Comparison of ENCODE assay signal across 14 cellular contexts in genomic region chr2:83055338-83056010, GRCh38.
A peak's percentile ranks its signal among the peaks of the same experiment; 100 is the strongest.
DNase-seq lines count a peak whose midpoint lies in the region; ATAC-seq, FAIRE-seq and TF ChIP-seq lines count a peak whose summit lies in the region.
"Had no signal": no experiment of that assay in that cellular context is flagged by ENCODE, and none has a peak within 500 bp of the region (broad histone marks: within the 10 kb centered on the region; RNA-seq: fewer than 3 reads in every experiment).

No MANE protein-coding gene starts in this region.

- H3K4me3 ChIP-seq in bronchial epithelial cell (ENCODE audit: low read depth, low read length) = no peak overlapping the region
- H3K4me3 ChIP-seq: vagina had no signal

- H3K27me3 ChIP-seq in bronchial epithelial cell (ENCODE audit: control insufficient read depth, insufficient read depth, low read length) = no peaks in the 10 kb centered on the region
- H3K27me3 ChIP-seq: vagina had no signal

- no peak overlapping the region for H3K4me3 Mint-ChIP-seq in natural killer cell
- H3K4me3 Mint-ChIP-seq: activated CD4-positive, alpha-beta memory T cell treated with anti-CD3 and anti-CD28 coated beads, Interleukin-2, amount 10 ng/mL, durations not matched to agents 7 days and 5 days; naive thymus-derived CD4-positive, alpha-beta T cell had no signal

- intact Hi-C loops in natural killer cell (cut with micrococcal nuclease) = no loop called here

- H3K36me3 ChIP-seq in bronchial epithelial cell (ENCODE audit: control insufficient read depth, insufficient read depth, low read length) = no peaks in the 10 kb centered on the region
- H3K36me3 ChIP-seq: vagina had no signal

- H3K4me1 Mint-ChIP-seq in natural killer cell = no peaks in the 10 kb centered on the region
- H3K4me1 Mint-ChIP-seq: activated CD4-positive, alpha-beta memory T cell treated with anti-CD3 and anti-CD28 coated beads, Interleukin-2, amount 10 ng/mL, durations not matched to agents 7 days and 5 days; naive thymus-derived CD4-positive, alpha-beta T cell had no signal

- H3K27ac Mint-ChIP-seq in natural killer cell = no peak overlapping the region
- H3K27ac Mint-ChIP-seq: activated CD4-positive, alpha-beta memory T cell treated with anti-CD3 and anti-CD28 coated beads, Interleukin-2, amount 10 ng/mL, durations not matched to agents 7 days and 5 days; naive thymus-derived CD4-positive, alpha-beta T cell had no signal

- no peaks in the 10 kb centered on the region for H3K27me3 Mint-ChIP-seq in natural killer cell (ENCODE audit: low read depth in 2 of 2)
- H3K27me3 Mint-ChIP-seq: activated CD4-positive, alpha-beta memory T cell treated with anti-CD3 and anti-CD28 coated beads, Interleukin-2, amount 10 ng/mL, durations not matched to agents 7 days and 5 days; naive thymus-derived CD4-positive, alpha-beta T cell had no signal

- peaks cover 6% of the 10 kb centered on the region for H3K36me3 Mint-ChIP-seq in natural killer cell
- H3K36me3 Mint-ChIP-seq: naive thymus-derived CD4-positive, alpha-beta T cell had no signal

- DNase-seq in AG08395 (ENCODE audit: low spot score) (peak; percentile 19), HS-5 (ENCODE audit: low read depth) (peak; percentile 88), bronchial epithelial cell (ENCODE audit: low read depth) (peak; percentile 84), kidney glomerular epithelial cell (lab: John Stamatoyannopoulos, UW) (peak; percentile 93), NCI-H2196 (lab: John Stamatoyannopoulos, UW; ENCODE audit: unreplicated experiment) (no peak), natural killer cell (no peak)
- no peak for DNase-seq in stimulated activated CD4-positive, alpha-beta T cell treated with anti-CD3 and anti-CD28 coated beads, Interleukin-2, amount 100 ng/mL, for 48 hours
- no peak for DNase-seq in stimulated activated CD4-positive, alpha-beta T cell treated with anti-CD3 and anti-CD28 coated beads, Interleukin-12 subunit alpha, Interleukin-12 subunit beta, amount 100 ng/mL, for 4 hours
- DNase-seq: activated CD4-positive, alpha-beta memory T cell treated with anti-CD3 and anti-CD28 coated beads, Interleukin-2, amount 10 ng/mL, durations not matched to agents 7 days and 5 days; activated gamma-delta T cell treated with Interleukin-2 at 50 U/mL for 16 hours; naive thymus-derived CD4-positive, alpha-beta T cell; NCI-H2081 treated with DMSO at 0.1 percent for 48 hours; T-helper 2 cell had no signal

- no peak for FAIRE-seq in bronchial epithelial cell (lab: Jason Lieb, UNC)

- ATAC-seq in natural killer cell = no peak
- ATAC-seq: naive thymus-derived CD4-positive, alpha-beta T cell had no signal

- no peak for TF ChIP-seq CTCF in bronchial epithelial cell (IDR thresholded peaks at IDR 0.05; ENCODE audit: insufficient read depth, low read length, severe bottlenecking)
- no peak for TF ChIP-seq CTCF in natural killer cell (IDR thresholded peaks at IDR 0.05)

- peaks cover 10 to 14% of the 10 kb centered on the region in 2 donors for H3K9me3 Mint-ChIP-seq in natural killer cell

Comparison
In these comparisons a context has a peak if more than half of its experiments do, and no peak if none do; other contexts are left out.
1. DNase-seq: peak in AG08395 (single experiment), HS-5 (single experiment), bronchial epithelial cell (single experiment) and kidney glomerular epithelial cell (single experiment); none in stimulated activated CD4-positive, alpha-beta T cell treated with anti-CD3 and anti-CD28 coated beads, Interleukin-2, amount 100 ng/mL, for 48 hours (0 of 2), NCI-H2196 (single experiment), natural killer cell (single experiment) and stimulated activated CD4-positive, alpha-beta T cell treated with anti-CD3 and anti-CD28 coated beads, Interleukin-12 subunit alpha, Interleukin-12 subunit beta, amount 100 ng/mL, for 4 hours (single experiment).